In the genomic region with DNA sequence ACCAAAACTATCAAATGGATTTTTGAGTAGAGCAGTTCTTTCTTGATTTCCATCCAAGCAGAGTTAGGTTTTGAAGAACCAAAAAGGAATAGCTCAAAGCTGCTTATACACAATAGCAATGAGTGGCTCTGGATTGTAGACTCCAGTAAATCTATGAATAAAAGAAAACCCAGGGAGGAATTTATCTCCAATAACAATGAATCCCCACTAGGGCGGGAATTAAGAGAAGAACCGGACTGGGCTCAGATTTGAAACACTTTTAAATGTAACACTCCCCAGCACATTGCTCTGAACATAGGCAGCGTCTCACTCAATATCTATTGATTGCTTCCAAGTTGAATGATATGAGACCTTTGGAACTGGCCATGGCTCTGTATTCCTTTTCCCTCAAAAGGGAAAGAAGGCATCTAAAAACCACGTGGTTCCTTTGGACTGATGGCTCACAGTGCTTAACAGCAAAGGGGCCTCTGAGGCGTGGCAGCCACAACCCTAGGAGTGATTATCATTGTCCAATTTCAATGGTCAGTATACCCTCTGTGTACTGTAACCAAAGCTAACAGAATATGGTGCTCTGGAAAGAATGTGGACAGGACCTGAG, we compare ENCODE assay signal across 3 cellular contexts.
A peak's percentile ranks its signal among the peaks of the same experiment; 100 is the strongest.
TF ChIP-seq lines count a peak whose summit lies in the region.

No MANE protein-coding gene starts in this region.

TF ChIP-seq in IMR-90, 13 proteins besides CTCF, POLR2A, EP300 and RAD21:
- TF ChIP-seq NFE2L2 (IDR thresholded peaks at IDR 0.05; ENCODE audit: low read depth, low read length) = no peak
- no peak for TF ChIP-seq RFX5 (IDR thresholded peaks at IDR 0.05; ENCODE audit: low read depth, low read length)
- no peak for TF ChIP-seq SMC3 (IDR thresholded peaks at IDR 0.05; ENCODE audit: low read depth, low read length)
- TF ChIP-seq MXI1 (IDR thresholded peaks at IDR 0.05; ENCODE audit: borderline replicate concordance, low read depth, low read length) = no peak
- no peak for TF ChIP-seq USF2 (IDR thresholded peaks at IDR 0.05; ENCODE audit: low read depth, low read length)

TF ChIP-seq in HepG2, 621 proteins besides CTCF, POLR2A, EP300 and RAD21 (continues in another document):
- TF ChIP-seq BCL6 (CRISPR knock-in tag; IDR thresholded peaks at IDR 0.05) (0 out of 2 replicates have a peak, but pooled peaks have one; percentile 10), RXRB (CRISPR knock-in tag; IDR thresholded peaks at IDR 0.05; ENCODE audit: borderline replicate concordance) (0 out of 2 replicates have a peak, but pooled peaks have one; percentile 16), ZNF891 (CRISPR knock-in tag; IDR thresholded peaks at IDR 0.05) (no peak), ARID3A (IDR thresholded peaks at IDR 0.05; ENCODE audit: low read depth, low read length) (0 out of 2 replicates have a peak, but pooled peaks have one; percentile 12), ZNF30 (CRISPR knock-in tag; IDR thresholded peaks at IDR 0.05) (no peak), ZSCAN22 (CRISPR knock-in tag; IDR thresholded peaks at IDR 0.05) (no peak), ZNF468 (CRISPR knock-in tag; IDR thresholded peaks at IDR 0.05) (no peak), ZBTB34 (CRISPR knock-in tag; IDR thresholded peaks at IDR 0.05) (no peak), POGZ (CRISPR knock-in tag; IDR thresholded peaks at IDR 0.05) (peak; percentile 35; the same call in 1 of the 2 replicates), ZNF18 (CRISPR knock-in tag; IDR thresholded peaks at IDR 0.05; ENCODE audit: insufficient replicate concordance) (peak; percentile 48), SMYD3 (CRISPR knock-in tag; IDR thresholded peaks at IDR 0.05) (0 out of 2 replicates have a peak, but pooled peaks have one; percentile 9)
- TF ChIP-seq, protein P1, sequence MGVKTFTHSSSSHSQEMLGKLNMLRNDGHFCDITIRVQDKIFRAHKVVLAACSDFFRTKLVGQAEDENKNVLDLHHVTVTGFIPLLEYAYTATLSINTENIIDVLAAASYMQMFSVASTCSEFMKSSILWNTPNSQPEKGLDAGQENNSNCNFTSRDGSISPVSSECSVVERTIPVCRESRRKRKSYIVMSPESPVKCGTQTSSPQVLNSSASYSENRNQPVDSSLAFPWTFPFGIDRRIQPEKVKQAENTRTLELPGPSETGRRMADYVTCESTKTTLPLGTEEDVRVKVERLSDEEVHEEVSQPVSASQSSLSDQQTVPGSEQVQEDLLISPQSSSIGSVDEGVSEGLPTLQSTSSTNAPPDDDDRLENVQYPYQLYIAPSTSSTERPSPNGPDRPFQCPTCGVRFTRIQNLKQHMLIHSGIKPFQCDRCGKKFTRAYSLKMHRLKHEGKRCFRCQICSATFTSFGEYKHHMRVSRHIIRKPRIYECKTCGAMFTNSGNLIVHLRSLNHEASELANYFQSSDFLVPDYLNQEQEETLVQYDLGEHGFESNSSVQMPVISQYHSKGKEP (CRISPR knock-in tag; IDR thresholded peaks at IDR 0.05) = no peak
- TF ChIP-seq, protein P2, sequence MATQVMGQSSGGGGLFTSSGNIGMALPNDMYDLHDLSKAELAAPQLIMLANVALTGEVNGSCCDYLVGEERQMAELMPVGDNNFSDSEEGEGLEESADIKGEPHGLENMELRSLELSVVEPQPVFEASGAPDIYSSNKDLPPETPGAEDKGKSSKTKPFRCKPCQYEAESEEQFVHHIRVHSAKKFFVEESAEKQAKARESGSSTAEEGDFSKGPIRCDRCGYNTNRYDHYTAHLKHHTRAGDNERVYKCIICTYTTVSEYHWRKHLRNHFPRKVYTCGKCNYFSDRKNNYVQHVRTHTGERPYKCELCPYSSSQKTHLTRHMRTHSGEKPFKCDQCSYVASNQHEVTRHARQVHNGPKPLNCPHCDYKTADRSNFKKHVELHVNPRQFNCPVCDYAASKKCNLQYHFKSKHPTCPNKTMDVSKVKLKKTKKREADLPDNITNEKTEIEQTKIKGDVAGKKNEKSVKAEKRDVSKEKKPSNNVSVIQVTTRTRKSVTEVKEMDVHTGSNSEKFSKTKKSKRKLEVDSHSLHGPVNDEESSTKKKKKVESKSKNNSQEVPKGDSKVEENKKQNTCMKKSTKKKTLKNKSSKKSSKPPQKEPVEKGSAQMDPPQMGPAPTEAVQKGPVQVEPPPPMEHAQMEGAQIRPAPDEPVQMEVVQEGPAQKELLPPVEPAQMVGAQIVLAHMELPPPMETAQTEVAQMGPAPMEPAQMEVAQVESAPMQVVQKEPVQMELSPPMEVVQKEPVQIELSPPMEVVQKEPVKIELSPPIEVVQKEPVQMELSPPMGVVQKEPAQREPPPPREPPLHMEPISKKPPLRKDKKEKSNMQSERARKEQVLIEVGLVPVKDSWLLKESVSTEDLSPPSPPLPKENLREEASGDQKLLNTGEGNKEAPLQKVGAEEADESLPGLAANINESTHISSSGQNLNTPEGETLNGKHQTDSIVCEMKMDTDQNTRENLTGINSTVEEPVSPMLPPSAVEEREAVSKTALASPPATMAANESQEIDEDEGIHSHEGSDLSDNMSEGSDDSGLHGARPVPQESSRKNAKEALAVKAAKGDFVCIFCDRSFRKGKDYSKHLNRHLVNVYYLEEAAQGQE (IDR thresholded peaks at IDR 0.05; ENCODE audit: borderline replicate concordance in 1 of 2, low read depth in 1 of 2, low read length in 2 of 2) = no peak

TF ChIP-seq in GM12891, 5 proteins besides CTCF, POLR2A, EP300 and RAD21:
- TF ChIP-seq POU2F2 (IDR thresholded peaks at IDR 0.05; ENCODE audit: low read depth, low read length) (no peak), PAX5 (IDR thresholded peaks at IDR 0.05; ENCODE audit: insufficient read depth, low read length, severe bottlenecking) (no peak), POLR2AphosphoS5 (IDR thresholded peaks at IDR 0.05; ENCODE audit: low read depth, low read length) (no peak), TAF1 (IDR thresholded peaks at IDR 0.05; ENCODE audit: low read depth, low read length) (no peak), SPI1 (IDR thresholded peaks at IDR 0.05; ENCODE audit: low read depth, low read length) (no peak)
